ENCODE assay signal across 27 cellular contexts in the genomic region with DNA sequence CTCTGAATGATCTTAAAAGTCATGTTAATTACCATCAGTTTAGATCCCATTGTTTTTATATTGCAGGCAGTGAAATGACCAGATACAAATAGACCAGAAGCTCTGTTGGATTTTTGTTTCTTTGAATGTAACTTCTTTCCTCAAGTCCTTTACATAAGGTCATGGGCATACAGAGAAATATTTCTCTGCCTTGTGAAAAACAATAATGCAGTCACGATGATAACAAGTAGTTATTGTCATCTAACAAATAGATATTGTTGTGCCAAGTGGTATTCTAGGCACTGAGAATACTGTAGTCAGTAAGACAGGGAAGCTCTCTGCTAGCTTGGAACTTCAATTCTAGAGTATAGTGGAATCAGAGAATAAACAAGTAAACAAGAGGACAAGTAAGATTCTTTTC.
"Had no signal": no experiment of that assay in that cellular context is flagged by ENCODE, and none has a peak within 500 bp of the region (broad histone marks: within the 10 kb centered on the region; RNA-seq: fewer than 3 reads in every experiment).

No MANE protein-coding gene starts in this region.

- H3K27ac Mint-ChIP-seq: natural killer cell; nephron; progenitor cell of endocrine pancreas; stimulated activated effector memory CD8-positive, alpha-beta T cell treated with anti-CD3 and anti-CD28 coated beads, Interleukin-12 subunit alpha, Interleukin-12 subunit beta, amount 100 ng/mL, for 72 hours; stimulated activated naive B cell treated with anti-CD40 and anti-IgM and Interleukin-4, amounts not matched to agents 10 μg/mL and 1 μg/mL and 100 μg/mL, for 72 hours; stimulated activated naive CD8-positive, alpha-beta T cell treated with anti-CD3 and anti-CD28 coated beads, Interleukin-15, Interleukin-2, amounts not matched to agents 100 ng/mL and 50 ng/mL, for 24 hours had no signal

- H3K27ac ChIP-seq: neutrophil, pancreas, psoas muscle, right lobe of liver, sigmoid colon, stomach, thoracic aorta, thyroid gland, tibial nerve, upper lobe of left lung, vagina had no signal

- H3K36me3 Mint-ChIP-seq: natural killer cell; stimulated activated effector memory CD8-positive, alpha-beta T cell treated with anti-CD3 and anti-CD28 coated beads, Interleukin-12 subunit alpha, Interleukin-12 subunit beta, amount 100 ng/mL, for 72 hours; stimulated activated naive B cell treated with anti-CD40 and anti-IgM and Interleukin-4, amounts not matched to agents 10 μg/mL and 1 μg/mL and 100 μg/mL, for 72 hours had no signal

- H3K4me3 Mint-ChIP-seq: natural killer cell; nephron; neural crest cell; stimulated activated effector memory CD8-positive, alpha-beta T cell treated with anti-CD3 and anti-CD28 coated beads, Interleukin-12 subunit alpha, Interleukin-12 subunit beta, amount 100 ng/mL, for 72 hours; stimulated activated naive B cell treated with anti-CD40 and anti-IgM and Interleukin-4, amounts not matched to agents 10 μg/mL and 1 μg/mL and 100 μg/mL, for 72 hours; stimulated activated naive CD8-positive, alpha-beta T cell treated with anti-CD3 and anti-CD28 coated beads, Interleukin-15, Interleukin-2, amounts not matched to agents 100 ng/mL and 50 ng/mL, for 24 hours had no signal

- H3K4me1 Mint-ChIP-seq: natural killer cell; nephron; stimulated activated effector memory CD8-positive, alpha-beta T cell treated with anti-CD3 and anti-CD28 coated beads, Interleukin-12 subunit alpha, Interleukin-12 subunit beta, amount 100 ng/mL, for 72 hours; stimulated activated naive B cell treated with anti-CD40 and anti-IgM and Interleukin-4, amounts not matched to agents 10 μg/mL and 1 μg/mL and 100 μg/mL, for 72 hours had no signal

- H3K27me3 ChIP-seq: neutrophil, pancreas, right lobe of liver, sigmoid colon, stomach, thyroid gland, tibial nerve, upper lobe of left lung, vagina had no signal

- H3K4me3 ChIP-seq: pancreas, psoas muscle, right lobe of liver, sigmoid colon, stomach, thoracic aorta, thyroid gland, tibial nerve, upper lobe of left lung, vagina had no signal

- ATAC-seq: natural killer cell; pancreas; psoas muscle; right cardiac atrium; right lobe of liver; stimulated activated effector memory CD8-positive, alpha-beta T cell treated with anti-CD3 and anti-CD28 coated beads, Interleukin-12 subunit alpha, Interleukin-12 subunit beta, amount 100 ng/mL, for 72 hours; stimulated activated naive B cell treated with anti-CD40 and anti-IgM and Interleukin-4, amounts not matched to agents 10 μg/mL and 1 μg/mL and 100 μg/mL, for 72 hours had no signal

- H3K9me3 Mint-ChIP-seq: nephron; stimulated activated effector memory CD8-positive, alpha-beta T cell treated with anti-CD3 and anti-CD28 coated beads, Interleukin-12 subunit alpha, Interleukin-12 subunit beta, amount 100 ng/mL, for 72 hours; stimulated activated naive B cell treated with anti-CD40 and anti-IgM and Interleukin-4, amounts not matched to agents 10 μg/mL and 1 μg/mL and 100 μg/mL, for 72 hours; stimulated activated naive CD8-positive, alpha-beta T cell treated with anti-CD3 and anti-CD28 coated beads, Interleukin-15, Interleukin-2, amounts not matched to agents 100 ng/mL and 50 ng/mL, for 24 hours had no signal

- DNase-seq: natural killer cell; nucleus accumbens; pancreas; posterior cingulate gyrus; psoas muscle; right cardiac atrium; right lobe of liver; sigmoid colon; small intestine; stimulated activated CD4-positive, alpha-beta T cell treated with anti-CD3 and anti-CD28 coated beads, Interleukin-15, amount 100 ng/mL, for 24 hours; stimulated activated CD4-positive, alpha-beta T cell treated with anti-CD3 and anti-CD28 coated beads, Interleukin-2, amount 100 ng/mL, for 24 hours; stimulated activated CD4-positive, alpha-beta T cell treated with anti-CD3 and anti-CD28 coated beads, Interleukin-2, amount 100 ng/mL, for 48 hours; stimulated activated CD4-positive, alpha-beta T cell treated with anti-CD3 and anti-CD28 coated beads, Interleukin-4, amount 100 ng/mL, for 24 hours; stimulated activated naive B cell treated with anti-CD40 and anti-IgM and Interleukin-4, amounts not matched to agents 10 μg/mL and 1 μg/mL and 100 μg/mL, for 72 hours; stimulated activated naive CD4-positive, alpha-beta T cell treated with Interleukin-2 at 50 U/mL for 16 hours; stomach; thyroid gland; upper lobe of left lung had no signal

- H3K27me3 Mint-ChIP-seq: progenitor cell of endocrine pancreas; stimulated activated naive B cell treated with anti-CD40 and anti-IgM and Interleukin-4, amounts not matched to agents 10 μg/mL and 1 μg/mL and 100 μg/mL, for 72 hours; stimulated activated naive CD8-positive, alpha-beta T cell treated with anti-CD3 and anti-CD28 coated beads, Interleukin-15, Interleukin-2, amounts not matched to agents 100 ng/mL and 50 ng/mL, for 24 hours had no signal

- H3K4me1 ChIP-seq: pancreas, psoas muscle, right lobe of liver, sigmoid colon, stomach, thyroid gland, tibial nerve, upper lobe of left lung had no signal

- H3K36me3 ChIP-seq: neutrophil, pancreas, right lobe of liver, sigmoid colon, stomach, thoracic aorta, thyroid gland, tibial nerve, upper lobe of left lung, vagina had no signal
